In the genomic region with DNA sequence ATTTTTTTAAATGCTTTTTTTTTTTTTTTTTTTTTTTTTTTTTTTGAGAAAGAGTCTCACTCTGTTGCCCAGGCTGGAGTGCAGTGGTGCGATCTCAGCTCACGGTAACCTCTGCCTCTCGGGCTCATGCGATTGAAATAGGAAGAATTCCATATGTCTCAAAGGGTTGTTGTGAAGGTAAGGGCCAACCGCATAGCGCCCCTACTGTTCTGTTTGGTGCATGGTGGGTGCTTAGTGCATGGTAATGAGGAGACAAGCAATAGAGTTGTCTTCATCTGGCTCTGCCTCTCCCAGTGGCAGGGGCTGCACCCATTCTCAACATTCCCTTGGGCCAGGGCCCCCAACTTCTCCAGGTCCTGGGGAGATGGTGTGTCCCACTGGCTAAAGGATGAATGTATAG, we compare ENCODE assay signal across 8 cellular contexts.
DNase-seq lines count a peak whose midpoint lies in the region; ATAC-seq and TF ChIP-seq lines count a peak whose summit lies in the region.

No MANE protein-coding gene starts in this region.

- peaks cover 26% of the 10 kb centered on the region for H3K27me3 Mint-ChIP-seq in CD4-positive, CD25-positive, alpha-beta regulatory T cell
- H3K27me3 Mint-ChIP-seq in activated CD4-positive, alpha-beta T cell treated with anti-CD3 and anti-CD28 coated beads, Interleukin-2, amount 10 ng/mL, durations not matched to agents 24 days and 14 days: peaks cover 6% of the 10 kb centered on the region

- H3K4me1 Mint-ChIP-seq in CD4-positive, CD25-positive, alpha-beta regulatory T cell: peaks cover 0 to 2% (median 0%) of the 10 kb centered on the region in 4 donors
- no peaks in the 10 kb centered on the region for H3K4me1 Mint-ChIP-seq in activated CD4-positive, alpha-beta T cell treated with anti-CD3 and anti-CD28 coated beads, Interleukin-2, amount 10 ng/mL, durations not matched to agents 24 days and 14 days

- H3K9me3 ChIP-seq in CD4-positive, CD25-positive, alpha-beta regulatory T cell (ENCODE audit: control insufficient read depth in 2 of 2, low read length in 2 of 2): no peaks in the 10 kb centered on the region
- H3K9me3 ChIP-seq in esophagus squamous epithelium (no peaks in the 10 kb centered on the region), ovary (no peaks in the 10 kb centered on the region), suprapubic skin (no peaks in the 10 kb centered on the region)

- TF ChIP-seq EP300 in ovary (IDR thresholded peaks at IDR 0.05) (no peak), suprapubic skin (IDR thresholded peaks at IDR 0.05) (no peak)

- no peak overlapping the region for H3K4me3 Mint-ChIP-seq in CD4-positive, CD25-positive, alpha-beta regulatory T cell
- no peak overlapping the region for H3K4me3 Mint-ChIP-seq in activated CD4-positive, alpha-beta T cell treated with anti-CD3 and anti-CD28 coated beads, Interleukin-2, amount 10 ng/mL, durations not matched to agents 24 days and 14 days

- no peak overlapping the region for H3K27ac ChIP-seq in CD4-positive, CD25-positive, alpha-beta regulatory T cell (ENCODE audit: insufficient read depth, low read length, poor library complexity, severe bottlenecking)
- no peak overlapping the region for H3K27ac ChIP-seq in esophagus squamous epithelium
- H3K27ac ChIP-seq in ovary: no peak overlapping the region
- H3K27ac ChIP-seq in suprapubic skin: no peak overlapping the region

- no peak for TF ChIP-seq POLR2A in esophagus squamous epithelium (IDR thresholded peaks at IDR 0.05)
- no peak for TF ChIP-seq POLR2A in ovary (IDR thresholded peaks at IDR 0.05)
- no peak for TF ChIP-seq POLR2A in suprapubic skin (IDR thresholded peaks at IDR 0.05)

- intact Hi-C loops in activated CD4-positive, alpha-beta T cell treated with anti-CD3 and anti-CD28 coated beads, Interleukin-2, amount 10 ng/mL, durations not matched to agents 24 days and 14 days (cut with micrococcal nuclease): no loop called here
- intact Hi-C loops in esophagus squamous epithelium (cut with DNase I) (no loop called here), ovary (cut with DNase I) (no loop called here)

- H3K9me3 Mint-ChIP-seq in CD4-positive, CD25-positive, alpha-beta regulatory T cell: peaks cover 0 to 2% (median 0%) of the 10 kb centered on the region in 7 donors
- H3K9me3 Mint-ChIP-seq in activated CD4-positive, alpha-beta T cell treated with anti-CD3 and anti-CD28 coated beads, Interleukin-2, amount 10 ng/mL, durations not matched to agents 24 days and 14 days: no peaks in the 10 kb centered on the region

- no peaks in the 10 kb centered on the region for H3K36me3 ChIP-seq in CD4-positive, CD25-positive, alpha-beta regulatory T cell (ENCODE audit: control insufficient read depth, insufficient read depth, low read length)
- H3K36me3 ChIP-seq in esophagus squamous epithelium: no peaks in the 10 kb centered on the region
- H3K36me3 ChIP-seq in ovary: no peaks in the 10 kb centered on the region
- H3K36me3 ChIP-seq in suprapubic skin: no peaks in the 10 kb centered on the region

- H3K4me1 ChIP-seq in CD4-positive, CD25-positive, alpha-beta regulatory T cell (ENCODE audit: control insufficient read depth, insufficient read depth, low read length, poor library complexity, severe bottlenecking): no peaks in the 10 kb centered on the region
- H3K4me1 ChIP-seq in esophagus squamous epithelium: no peaks in the 10 kb centered on the region
- no peaks in the 10 kb centered on the region for H3K4me1 ChIP-seq in ovary (ENCODE audit: insufficient read depth)
- no peaks in the 10 kb centered on the region for H3K4me1 ChIP-seq in suprapubic skin

- DNase-seq in CD4-positive, CD25-positive, alpha-beta regulatory T cell: peak in 2 of 3 donors; percentile 22 to 59
- DNase-seq in NAMALWA (ENCODE audit: low spot score) (peak; percentile 80), esophagus squamous epithelium (lab: John Stamatoyannopoulos, UW) (no peak), ovary (no peak), suprapubic skin (ENCODE audit: low spot score in 2 of 2) (no peak)
- peak; percentile 78 for DNase-seq in activated CD4-positive, alpha-beta T cell treated with anti-CD3 and anti-CD28 coated beads, Interleukin-2, amount 10 ng/mL, durations not matched to agents 24 days and 14 days
- DNase-seq in stimulated activated CD4-positive, alpha-beta T cell treated with anti-CD3 and anti-CD28 coated beads, Interleukin-2, amount 100 ng/mL, for 24 hours: peak; percentile 42 to 57

- H3K4me3 ChIP-seq in CD4-positive, CD25-positive, alpha-beta regulatory T cell (ENCODE audit: low read depth, low read length): no peak overlapping the region
- no peak overlapping the region for H3K4me3 ChIP-seq in esophagus squamous epithelium
- no peak overlapping the region for H3K4me3 ChIP-seq in ovary
- no peak overlapping the region for H3K4me3 ChIP-seq in suprapubic skin

- ATAC-seq in CD4-positive, CD25-positive, alpha-beta regulatory T cell (ENCODE audit: low read depth in 2 of 2): peak in 1 of 2 donors; percentile 48
- peak; percentile 54 for ATAC-seq in GM19467 (IDR thresholded peaks at IDR 0.05; ENCODE audit: unreplicated experiment)

- TF ChIP-seq CTCF in esophagus squamous epithelium (IDR thresholded peaks at IDR 0.05) (peak in 4 of 6 experiments; percentile 33 to 53 (median 36)), ovary (IDR thresholded peaks at IDR 0.05) (no peak), suprapubic skin (IDR thresholded peaks at IDR 0.05) (peak in 1 of 2 donors; percentile 34)

- H3K27me3 ChIP-seq in CD4-positive, CD25-positive, alpha-beta regulatory T cell (ENCODE audit: control insufficient read depth, insufficient read depth, low read length): peaks cover 2% of the 10 kb centered on the region
- H3K27me3 ChIP-seq in esophagus squamous epithelium (peaks cover 0 to 30% (median 0%) of the 10 kb centered on the region in 4 donors), ovary (no peaks in the 10 kb centered on the region), suprapubic skin (peaks cover 32% of the 10 kb centered on the region)

- 19 to 50% methylated on average over 4 of the region's 6 CpGs for WGBS in esophagus squamous epithelium, 2 donors
- WGBS in ovary, 3 donors: 23 to 28% (median 28%) methylated on average over 6 of the region's 6 CpGs
- WGBS in suprapubic skin: 22% methylated on average over 6 of the region's 6 CpGs

- no peaks in the 10 kb centered on the region for H3K36me3 Mint-ChIP-seq in CD4-positive, CD25-positive, alpha-beta regulatory T cell
- H3K36me3 Mint-ChIP-seq in activated CD4-positive, alpha-beta T cell treated with anti-CD3 and anti-CD28 coated beads, Interleukin-2, amount 10 ng/mL, durations not matched to agents 24 days and 14 days (ENCODE audit: low read depth): no peaks in the 10 kb centered on the region

- no peak overlapping the region for H3K27ac Mint-ChIP-seq in CD4-positive, CD25-positive, alpha-beta regulatory T cell
- H3K27ac Mint-ChIP-seq in activated CD4-positive, alpha-beta T cell treated with anti-CD3 and anti-CD28 coated beads, Interleukin-2, amount 10 ng/mL, durations not matched to agents 24 days and 14 days: no peak overlapping the region

Comparison
In these comparisons a context has a peak if more than half of its experiments do, and no peak if none do; other contexts are left out.
1. DNase-seq: peak in CD4-positive, CD25-positive, alpha-beta regulatory T cell (2 of 3), NAMALWA (single experiment), activated CD4-positive, alpha-beta T cell treated with anti-CD3 and anti-CD28 coated beads, Interleukin-2, amount 10 ng/mL, durations not matched to agents 24 days and 14 days (single experiment) and stimulated activated CD4-positive, alpha-beta T cell treated with anti-CD3 and anti-CD28 coated beads, Interleukin-2, amount 100 ng/mL, for 24 hours (2 of 2); none in esophagus squamous epithelium (single experiment), ovary (0 of 5) and suprapubic skin (0 of 2).
2. CTCF ChIP-seq: peak in esophagus squamous epithelium (4 of 6); none in ovary (0 of 3).